13 cellular contexts compared by ENCODE assay signal in genomic region chr2:9639000-9639602, GRCh38. TPM values are rescaled to one million over a fixed set of nuclear protein-coding genes. Genes with fewer than 3 reads are reported as not detected.
DNase-seq lines count a peak whose midpoint lies in the region; ATAC-seq, FAIRE-seq and TF ChIP-seq lines count a peak whose summit lies in the region.
"Had no signal": no experiment of that assay in that cellular context is flagged by ENCODE, and none has a peak within 500 bp of the region (broad histone marks: within the 10 kb centered on the region; RNA-seq: fewer than 3 reads in every experiment).

No MANE protein-coding gene starts in this region.

- no peaks in the 10 kb centered on the region for H3K36me3 Mint-ChIP-seq in CD8-positive, alpha-beta memory T cell
- no peaks in the 10 kb centered on the region for H3K36me3 Mint-ChIP-seq in astrocyte (ENCODE audit: low read depth, unreplicated experiment)
- H3K36me3 Mint-ChIP-seq: activated naive CD4-positive, alpha-beta T cell treated with anti-CD3 and anti-CD28 coated beads, Interleukin-2, amount 50 U/mL, for 72 hours; CD4-positive, CD25-positive, alpha-beta regulatory T cell had no signal

- H3K27ac ChIP-seq in CD8-positive, alpha-beta memory T cell (ENCODE audit: low read depth, low read length): peak overlapping the region; percentile 27
- H3K27ac ChIP-seq in astrocyte (ENCODE audit: low read depth, low read length) (no peak overlapping the region), hepatocyte (peak overlapping the region; percentile 60)

- CTCF ChIA-PET in CD8-positive, alpha-beta memory T cell (lab: Charles Lee): no interaction called here

- no peaks in the 10 kb centered on the region for H3K9me3 ChIP-seq in CD8-positive, alpha-beta memory T cell (ENCODE audit: low read length)
- H3K9me3 ChIP-seq in astrocyte (ENCODE audit: insufficient read depth, low read depth, low read length): no peaks in the 10 kb centered on the region
- H3K9me3 ChIP-seq in hepatocyte (ENCODE audit: low read depth): no peaks in the 10 kb centered on the region

- TF ChIP-seq CTCF in astrocyte (IDR thresholded peaks at IDR 0.05; ENCODE audit: insufficient read depth, low read depth, low read length) (no peak), hepatocyte (IDR thresholded peaks at IDR 0.05; ENCODE audit: poor library complexity) (no peak)

- no peak overlapping the region for H2AFZ ChIP-seq in astrocyte (ENCODE audit: low read depth, low read length)
- no peak overlapping the region for H2AFZ ChIP-seq in hepatocyte

- H3K4me1 ChIP-seq in CD8-positive, alpha-beta memory T cell (ENCODE audit: insufficient read depth, low read length): no peaks in the 10 kb centered on the region
- H3K4me1 ChIP-seq in astrocyte (ENCODE audit: insufficient read depth, low read length) (peaks cover 29% of the 10 kb centered on the region), hepatocyte (ENCODE audit: insufficient read depth) (peaks cover 17% of the 10 kb centered on the region)

- peaks cover 0 to 4% of the 10 kb centered on the region in 2 donors for H3K27me3 Mint-ChIP-seq in CD8-positive, alpha-beta memory T cell
- H3K27me3 Mint-ChIP-seq in astrocyte (ENCODE audit: low read depth, unreplicated experiment): peaks cover 2% of the 10 kb centered on the region
- H3K27me3 Mint-ChIP-seq: CD4-positive, CD25-positive, alpha-beta regulatory T cell had no signal

- H3K4me1 Mint-ChIP-seq in CD8-positive, alpha-beta memory T cell: peaks cover 14 to 25% (median 17%) of the 10 kb centered on the region in 3 donors
- H3K4me1 Mint-ChIP-seq in astrocyte (ENCODE audit: low read depth, unreplicated experiment): peaks cover 38% of the 10 kb centered on the region

- ATAC-seq in HG03108 (IDR thresholded peaks at IDR 0.05; ENCODE audit: unreplicated experiment) (no peak), HG03460 (IDR thresholded peaks at IDR 0.05; ENCODE audit: unreplicated experiment) (no peak)
- ATAC-seq: activated naive CD4-positive, alpha-beta T cell treated with anti-CD3 and anti-CD28 coated beads, Interleukin-2, amount 50 U/mL, for 72 hours had no signal

- H3K9me3 Mint-ChIP-seq in CD8-positive, alpha-beta memory T cell: no peaks in the 10 kb centered on the region
- H3K9me3 Mint-ChIP-seq in astrocyte (ENCODE audit: unreplicated experiment): no peaks in the 10 kb centered on the region
- H3K9me3 Mint-ChIP-seq: activated naive CD4-positive, alpha-beta T cell treated with anti-CD3 and anti-CD28 coated beads, Interleukin-2, amount 50 U/mL, for 72 hours; CD4-positive, CD25-positive, alpha-beta regulatory T cell had no signal

- H4K20me1 ChIP-seq in astrocyte (ENCODE audit: insufficient read depth, low read length) (no peaks in the 10 kb centered on the region), hepatocyte (ENCODE audit: insufficient read depth, poor library complexity, severe bottlenecking) (no peaks in the 10 kb centered on the region)

- H3K9me2 ChIP-seq in hepatocyte (replicated peaks; ENCODE audit: insufficient read depth): no peaks in the 10 kb centered on the region

- H3K27ac Mint-ChIP-seq in CD8-positive, alpha-beta memory T cell: no peak overlapping the region
- H3K27ac Mint-ChIP-seq in astrocyte (ENCODE audit: unreplicated experiment): peak overlapping the region; percentile 70
- H3K27ac Mint-ChIP-seq: activated naive CD4-positive, alpha-beta T cell treated with anti-CD3 and anti-CD28 coated beads, Interleukin-2, amount 50 U/mL, for 72 hours; CD4-positive, CD25-positive, alpha-beta regulatory T cell had no signal

- H3K79me2 ChIP-seq in astrocyte (ENCODE audit: insufficient read depth, low read length) (no peaks in the 10 kb centered on the region), hepatocyte (no peaks in the 10 kb centered on the region)

- H3K4me3 Mint-ChIP-seq in CD8-positive, alpha-beta memory T cell: no peak overlapping the region
- H3K4me3 Mint-ChIP-seq in astrocyte (ENCODE audit: unreplicated experiment): no peak overlapping the region
- H3K4me3 Mint-ChIP-seq: CD4-positive, CD25-positive, alpha-beta regulatory T cell had no signal

- no peak overlapping the region for H3K4me3 ChIP-seq in CD8-positive, alpha-beta memory T cell (ENCODE audit: low read length)
- H3K4me3 ChIP-seq in astrocyte (ENCODE audit: insufficient read depth, low read depth, low read length) (no peak overlapping the region), hepatocyte (no peak overlapping the region)

- DNase-seq in CD8-positive, alpha-beta memory T cell: no peak
- DNase-seq in astrocyte (ENCODE audit: low read depth) (no peak), hepatocyte (ENCODE audit: low spot score) (no peak), NCI-H82 (lab: John Stamatoyannopoulos, UW) (no peak), HPDE6-E6E7 (ENCODE audit: extremely low spot score) (no peak)
- peak; percentile 18 for DNase-seq in stimulated activated CD8-positive, alpha-beta memory T cell treated with anti-CD3 and anti-CD28 coated beads, Interleukin-4, amount 100 ng/mL, for 48 hours
- DNase-seq: CD4-positive, CD25-positive, alpha-beta regulatory T cell; NCI-H2171 had no signal

- 56% methylated on average over 6 of the region's 6 CpGs for WGBS in hepatocyte (ENCODE audit: low lambda C conversion rate, missing lambda C conversion rate)

- H3K27me3 ChIP-seq in CD8-positive, alpha-beta memory T cell (ENCODE audit: insufficient read depth, low read length, poor library complexity, severe bottlenecking): no peaks in the 10 kb centered on the region
- H3K27me3 ChIP-seq in astrocyte (ENCODE audit: insufficient read depth, low read length) (no peaks in the 10 kb centered on the region), hepatocyte (no peaks in the 10 kb centered on the region)

- POLR2A ChIA-PET in CD8-positive, alpha-beta memory T cell (lab: Charles Lee): interaction anchor here (0.6 to 1.6 kb wide), 2 partner anchors 9 to 82 kb away, joined by 3 to 7 read pairs; partner anchors contain the start of gene YWHAQ

- peak overlapping the region; percentile 73 for H3K4me2 ChIP-seq in astrocyte (ENCODE audit: low read length)
- peak overlapping the region; percentile 39 for H3K4me2 ChIP-seq in hepatocyte

- no peaks in the 10 kb centered on the region for H3K36me3 ChIP-seq in CD8-positive, alpha-beta memory T cell (ENCODE audit: insufficient read depth, low read length)
- H3K36me3 ChIP-seq in astrocyte (ENCODE audit: insufficient read depth, low read length) (no peaks in the 10 kb centered on the region), hepatocyte (replicated peaks; ENCODE audit: insufficient read depth, low read depth) (no peaks in the 10 kb centered on the region)

- FAIRE-seq in astrocyte (lab: Jason Lieb, UNC): no peak
- FAIRE-seq: G401.6, GM18507 had no signal

- peak overlapping the region; percentile 11 for H3K9ac ChIP-seq in astrocyte (ENCODE audit: low read length)

RNA-seq across cellular contexts. Expression of gene YWHAQ, which starts 8.3 kb away (rescaled TPM):
- total RNA-seq in CD8-positive, alpha-beta memory T cell: 100 to 1,000 TPM; 560 to 565 TPM
- polyA plus RNA-seq in CD8-positive, alpha-beta memory T cell: 358 TPM
- total RNA-seq in astrocyte (358 and 408 TPM in 2 replicates), hepatocyte (302 and 327 TPM in 2 replicates)
- polyA plus RNA-seq in hepatocyte: 361 and 368 TPM in 2 replicates
